In genomic region chr10:639001-639750, GRCh38 we compare ENCODE assay signal across 18 cellular contexts. TPM values are rescaled to one million over a fixed set of nuclear protein-coding genes. Genes with fewer than 3 reads are reported as not detected.
DNase-seq lines count a peak whose midpoint lies in the region; ATAC-seq and TF ChIP-seq lines count a peak whose summit lies in the region.
"Had no signal": no experiment of that assay in that cellular context is flagged by ENCODE, and none has a peak within 500 bp of the region (broad histone marks: within the 10 kb centered on the region; RNA-seq: fewer than 3 reads in every experiment).

No MANE protein-coding gene starts in this region.

- H4K91ac ChIP-seq in H9 (ENCODE audit: insufficient read length, low read depth, low read length) = no peak overlapping the region

- H3K27ac Mint-ChIP-seq in H9 = no peak overlapping the region
- H3K27ac Mint-ChIP-seq: CD4-positive, CD25-positive, alpha-beta regulatory T cell; GM23338 had no signal

- no peak overlapping the region for H2AK5ac ChIP-seq in H9 (ENCODE audit: insufficient read length, low read length)

- H3K27ac ChIP-seq in H9 (ENCODE audit: insufficient read length, low read depth, low read length) (no peak overlapping the region), angular gyrus (ENCODE audit: low read depth, low read length) (peak overlapping the region; percentile 11), lower lobe of right lung (no peak overlapping the region), spleen (no peak overlapping the region)
- H3K27ac ChIP-seq: PC-9 had no signal

- H3K36me3 ChIP-seq in lower lobe of right lung (no peaks in the 10 kb centered on the region), spleen (no peaks in the 10 kb centered on the region)

- ATAC-seq in lower lobe of right lung (no peak), GM19023 (IDR thresholded peaks at IDR 0.05; ENCODE audit: unreplicated experiment) (no peak), HG02938 (IDR thresholded peaks at IDR 0.05; ENCODE audit: unreplicated experiment) (no peak)
- ATAC-seq: GM23338 had no signal

- H3K27me3 ChIP-seq in H9 (ENCODE audit: insufficient read depth, low read length) = no peaks in the 10 kb centered on the region
- no peaks in the 10 kb centered on the region for H3K27me3 ChIP-seq in lower lobe of right lung (ENCODE audit: low read depth)
- H3K27me3 ChIP-seq in spleen (replicated peaks in 1 of 7) = peaks cover 0 to 35% (median 8%) of the 10 kb centered on the region in 7 donors

- no peak overlapping the region for H2BK5ac ChIP-seq in H9 (ENCODE audit: insufficient read length, low read length)

- no peak overlapping the region for H4K8ac ChIP-seq in H9 (replicated peaks; ENCODE audit: insufficient read length, low read depth, low read length)

- H3K27me3 Mint-ChIP-seq in H9 (ENCODE audit: low read depth) = no peaks in the 10 kb centered on the region

- H3K9me3 Mint-ChIP-seq in H9 = no peaks in the 10 kb centered on the region
- H3K9me3 Mint-ChIP-seq: CD4-positive, CD25-positive, alpha-beta regulatory T cell; GM23338 had no signal

- H3K23ac ChIP-seq in H9 (ENCODE audit: insufficient read length, low read depth, low read length) = no peak overlapping the region

- H3K4me2 ChIP-seq in H9 (ENCODE audit: insufficient read depth, insufficient read length, low read length) = no peak overlapping the region
- H3K4me2 ChIP-seq: GM23338, PC-9, SK-N-SH had no signal

- peaks cover 7% of the 10 kb centered on the region; the same call in 1 of the 2 replicates for H3K79me2 ChIP-seq in H9 (ENCODE audit: insufficient read depth, low read length)

- TF ChIP-seq CTCF in H9 (conservative IDR thresholded peaks at IDR 0.05) (no peak), lower lobe of right lung (IDR thresholded peaks at IDR 0.05) (no peak), spleen (IDR thresholded peaks at IDR 0.05 in 8 of 11, conservative IDR thresholded peaks at IDR 0.05 in 3 of 11) (no peak)

- H3K56ac ChIP-seq in H9 (ENCODE audit: insufficient read length, low read depth, low read length) = no peak overlapping the region

- H3K4me3 Mint-ChIP-seq in H9 = no peak overlapping the region
- H3K4me3 Mint-ChIP-seq: CD4-positive, CD25-positive, alpha-beta regulatory T cell; GM23338 had no signal

- no peak overlapping the region for H2BK15ac ChIP-seq in H9 (ENCODE audit: low read depth, low read length)

- H2BK12ac ChIP-seq in H9 (ENCODE audit: insufficient read length, low read depth, low read length) = no peak overlapping the region

- peaks cover 21 to 22% of the 10 kb centered on the region in 2 experiments for H3K4me1 Mint-ChIP-seq in H9

- DNase-seq in H9 (no peak), lower lobe of right lung (peak; percentile 39), spleen (peak; percentile 55), NAMALWA (ENCODE audit: low spot score) (no peak), NCI-H526 (lab: John Stamatoyannopoulos, UW) (no peak)
- DNase-seq: CD4-positive, CD25-positive, alpha-beta regulatory T cell; DMS79; Karpas-422; NCI-H1436 treated with DMSO at 0.1 percent for 48 hours; NCI-H1930; PC-9; RPMI8226; SIG-M5; SK-N-SH had no signal

- H2AFZ ChIP-seq in H9 (ENCODE audit: low read length) = no peak overlapping the region
- H2AFZ ChIP-seq: GM23338, PC-9 had no signal

- no peak overlapping the region for H3K9ac ChIP-seq in H9 (ENCODE audit: extremely low read depth, insufficient read length, low read length)
- H3K9ac ChIP-seq: SK-N-SH had no signal

- H3K18ac ChIP-seq in H9 (ENCODE audit: insufficient read length, low read depth, low read length) = no peak overlapping the region

- no peaks in the 10 kb centered on the region for H3K36me3 Mint-ChIP-seq in H9 (ENCODE audit: insufficient read depth in 1 of 3, low read depth in 3 of 3)
- H3K36me3 Mint-ChIP-seq: CD4-positive, CD25-positive, alpha-beta regulatory T cell had no signal

- no peak overlapping the region for H4K5ac ChIP-seq in H9 (ENCODE audit: insufficient read length, low read depth, low read length)

- H3K23me2 ChIP-seq in H9 (ENCODE audit: insufficient read length, low read depth, low read length, poor library complexity, severe bottlenecking) = no peaks in the 10 kb centered on the region

- intact Hi-C loops in lower lobe of right lung (cut with DNase I) = no loop called here
- intact Hi-C loops in spleen (cut with DNase I; ENCODE audit: low total_unique reads) = no loop called here

- H2BK120ac ChIP-seq in H9 (ENCODE audit: low read depth, low read length, poor library complexity, severe bottlenecking) = no peak overlapping the region

- no peak overlapping the region for H2BK20ac ChIP-seq in H9 (ENCODE audit: low read depth, low read length, poor library complexity, severe bottlenecking)

- H3K4me3 ChIP-seq in lower lobe of right lung (no peak overlapping the region), spleen (no peak overlapping the region)
- H3K4me3 ChIP-seq: GM23338, PC-9 had no signal

- no peak overlapping the region for H3K4ac ChIP-seq in H9 (ENCODE audit: low read depth, low read length)

- H3K4me1 ChIP-seq in H9 (ENCODE audit: insufficient read depth, low read length) = peaks cover 2% of the 10 kb centered on the region; the same call in 1 of the 2 replicates
- H3K4me1 ChIP-seq in lower lobe of right lung = no peaks in the 10 kb centered on the region
- no peaks in the 10 kb centered on the region for H3K4me1 ChIP-seq in spleen

- peak overlapping the region; percentile 8; the same call in 1 of the 2 replicates for H3K14ac ChIP-seq in H9 (ENCODE audit: insufficient read depth, low read length)

- no CpG with 5 or more reads among the region's 42 CpGs for WGBS in H9 (ENCODE audit: extremely low coverage, insufficient read length, low lambda C conversion rate)
- 86 to 91% (median 90%) methylated on average over 23 to 42 of the region's 42 CpGs for WGBS in spleen, 5 donors

- peaks cover 7% of the 10 kb centered on the region for H3K79me1 ChIP-seq in H9 (ENCODE audit: insufficient read depth, low read depth, low read length, poor library complexity, severe bottlenecking)

- H3T11ph ChIP-seq in H9 (ENCODE audit: low read length) = no peak overlapping the region

- no peak for TF ChIP-seq POLR2A in spleen (IDR thresholded peaks at IDR 0.05)

- no peaks in the 10 kb centered on the region for H3K9me3 ChIP-seq in H9 (ENCODE audit: control insufficient read depth, low read depth, low read length)
- no peaks in the 10 kb centered on the region for H3K9me3 ChIP-seq in lower lobe of right lung
- H3K9me3 ChIP-seq in spleen = peaks cover 0 to 3% (median 0%) of the 10 kb centered on the region in 8 donors
- H3K9me3 ChIP-seq: SK-N-SH had no signal

- no peaks in the 10 kb centered on the region for H4K20me1 ChIP-seq in H9 (ENCODE audit: control insufficient read depth, insufficient read depth, insufficient read length)

RNA-seq across cellular contexts. Expression of gene DIP2C, which starts 50.3 kb away (rescaled TPM):
- total RNA-seq in H9 (2021) (7.6 and 7.9 TPM in 2 replicates), lower lobe of right lung (15.1 TPM), spleen (10 to 100 TPM in 4 of 7 donors, 1 to 10 TPM in 3; 6.9 to 13.1 (median 10.3) TPM)
- polyA plus RNA-seq in spleen = 1 to 10 TPM; 2.2 to 3.4 (median 3.2) TPM

Comparison
In these comparisons a context has a peak if more than half of its experiments do, and no peak if none do; other contexts are left out.
1. DNase-seq: peak in lower lobe of right lung (single experiment) and spleen (single experiment); none in H9 (single experiment), NAMALWA (single experiment) and NCI-H526 (0 of 2).